ENCODE assay signal across 27 cellular contexts in the genomic region with DNA sequence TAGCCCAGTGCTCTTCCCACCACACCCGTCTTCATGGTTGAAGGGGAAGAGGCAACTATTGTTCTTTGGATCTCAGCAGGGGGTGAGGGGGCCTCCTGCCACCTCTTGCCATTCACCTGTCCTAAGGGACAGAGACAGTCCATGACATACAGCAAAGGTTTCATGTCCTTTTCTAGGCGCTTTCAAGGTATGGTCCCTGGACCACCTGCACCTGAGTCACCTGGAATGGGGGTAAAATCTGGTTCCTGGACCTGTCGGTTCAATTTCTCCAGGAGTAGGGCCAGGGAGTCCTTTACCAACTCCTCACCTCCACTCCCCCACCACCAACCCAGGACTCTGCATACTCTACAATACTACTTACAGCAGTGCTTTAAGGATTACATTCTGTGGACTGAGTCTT.
"Had no signal": no experiment of that assay in that cellular context is flagged by ENCODE, and none has a peak within 500 bp of the region (broad histone marks: within the 10 kb centered on the region; RNA-seq: fewer than 3 reads in every experiment).

No MANE protein-coding gene starts in this region.

- H3K27ac ChIP-seq: stomach, suprapubic skin, testis, thoracic aorta, thyroid gland, tibial artery, tibial nerve, transverse colon, upper lobe of left lung, upper lobe of right lung, uterus, vagina had no signal

- H3K4me3 Mint-ChIP-seq: stimulated activated memory B cell treated with anti-CD40 and anti-IgM and Interleukin-4, amounts not matched to agents 10 μg/mL and 1 μg/mL and 100 μg/mL, for 72 hours; stimulated activated naive B cell treated with anti-CD40 and anti-IgM and Interleukin-4, amounts not matched to agents 10 μg/mL and 1 μg/mL and 100 μg/mL, for 72 hours; stimulated activated naive CD8-positive, alpha-beta T cell treated with anti-CD3 and anti-CD28 coated beads, Interleukin-15, amount 100 ng/mL, for 72 hours; stimulated activated naive CD8-positive, alpha-beta T cell treated with anti-CD3 and anti-CD28 coated beads, Interleukin-15, Interleukin-2, amounts not matched to agents 100 ng/mL and 50 ng/mL, for 24 hours; type B pancreatic cell had no signal

- H3K4me1 ChIP-seq: stomach, suprapubic skin, testis, thyroid gland, tibial artery, tibial nerve, transverse colon, upper lobe of left lung, upper lobe of right lung, uterus, vagina had no signal

- H3K4me3 ChIP-seq: stomach, suprapubic skin, testis, thoracic aorta, thyroid gland, tibial artery, tibial nerve, transverse colon, upper lobe of left lung, upper lobe of right lung, uterus, vagina had no signal

- H3K27me3 Mint-ChIP-seq: stimulated activated memory B cell treated with anti-CD40 and anti-IgM and Interleukin-4, amounts not matched to agents 10 μg/mL and 1 μg/mL and 100 μg/mL, for 72 hours; stimulated activated naive B cell treated with anti-CD40 and anti-IgM and Interleukin-4, amounts not matched to agents 10 μg/mL and 1 μg/mL and 100 μg/mL, for 72 hours; stimulated activated naive CD8-positive, alpha-beta T cell treated with anti-CD3 and anti-CD28 coated beads, Interleukin-15, amount 100 ng/mL, for 72 hours; stimulated activated naive CD8-positive, alpha-beta T cell treated with anti-CD3 and anti-CD28 coated beads, Interleukin-15, Interleukin-2, amounts not matched to agents 100 ng/mL and 50 ng/mL, for 24 hours; type B pancreatic cell had no signal

- H3K9me3 ChIP-seq: stomach, suprapubic skin, testis, thoracic aorta, thyroid gland, tibial artery, tibial nerve, transverse colon, upper lobe of left lung, upper lobe of right lung, uterus, vagina had no signal

- H3K27me3 ChIP-seq: stomach, suprapubic skin, testis, thyroid gland, tibial artery, tibial nerve, transverse colon, upper lobe of left lung, upper lobe of right lung, uterus, vagina had no signal

- H3K9me3 Mint-ChIP-seq: stimulated activated memory B cell treated with anti-CD40 and anti-IgM and Interleukin-4, amounts not matched to agents 10 μg/mL and 1 μg/mL and 100 μg/mL, for 72 hours; stimulated activated naive B cell treated with anti-CD40 and anti-IgM and Interleukin-4, amounts not matched to agents 10 μg/mL and 1 μg/mL and 100 μg/mL, for 72 hours; stimulated activated naive CD8-positive, alpha-beta T cell treated with anti-CD3 and anti-CD28 coated beads, Interleukin-15, amount 100 ng/mL, for 72 hours; stimulated activated naive CD8-positive, alpha-beta T cell treated with anti-CD3 and anti-CD28 coated beads, Interleukin-15, Interleukin-2, amounts not matched to agents 100 ng/mL and 50 ng/mL, for 24 hours; type B pancreatic cell had no signal

- DNase-seq: stimulated activated CD4-positive, alpha-beta T cell treated with anti-CD3 and anti-CD28 coated beads, Interleukin-2, amount 100 ng/mL, for 48 hours; stimulated activated CD4-positive, alpha-beta T cell treated with anti-CD3 and anti-CD28 coated beads, Interleukin-4, amount 100 ng/mL, for 1 hour; stimulated activated CD4-positive, alpha-beta T cell treated with anti-CD3 and anti-CD28 coated beads, Interleukin-4, amount 100 ng/mL, for 24 hours; stimulated activated CD4-positive, alpha-beta T cell treated with anti-CD3 and anti-CD28 coated beads, Interleukin-4, amount 100 ng/mL, for 4 hours; stimulated activated CD8-positive, alpha-beta memory T cell treated with anti-CD3 and anti-CD28 coated beads, Interleukin-4, amount 100 ng/mL, for 48 hours; stimulated activated naive B cell treated with anti-CD40 and anti-IgM and Interleukin-4, amounts not matched to agents 10 μg/mL and 1 μg/mL and 100 μg/mL, for 72 hours; stimulated activated naive CD4-positive, alpha-beta T cell; stimulated activated naive CD4-positive, alpha-beta T cell treated with Interleukin-2 at 50 U/mL for 16 hours; stimulated activated naive CD8-positive, alpha-beta T cell treated with anti-CD3 and anti-CD28 coated beads, Interleukin-15, amount 100 ng/mL, for 72 hours; stimulated activated naive CD8-positive, alpha-beta T cell treated with anti-CD3 and anti-CD28 coated beads, Interleukin-15, Interleukin-2, amounts not matched to agents 100 U/mL and 50 U/mL, for 24 hours; stomach; substantia nigra; testis; thyroid gland; tibial artery; transverse colon; trophoblast cell; upper lobe of left lung; upper lobe of right lung; uterus had no signal

- H3K27ac Mint-ChIP-seq: stimulated activated memory B cell treated with anti-CD40 and anti-IgM and Interleukin-4, amounts not matched to agents 10 μg/mL and 1 μg/mL and 100 μg/mL, for 72 hours; stimulated activated naive B cell treated with anti-CD40 and anti-IgM and Interleukin-4, amounts not matched to agents 10 μg/mL and 1 μg/mL and 100 μg/mL, for 72 hours; stimulated activated naive CD8-positive, alpha-beta T cell treated with anti-CD3 and anti-CD28 coated beads, Interleukin-15, amount 100 ng/mL, for 72 hours; stimulated activated naive CD8-positive, alpha-beta T cell treated with anti-CD3 and anti-CD28 coated beads, Interleukin-15, Interleukin-2, amounts not matched to agents 100 ng/mL and 50 ng/mL, for 24 hours; type B pancreatic cell had no signal

- ATAC-seq: stimulated activated memory B cell treated with anti-CD40 and anti-IgM and Interleukin-4, amounts not matched to agents 10 μg/mL and 1 μg/mL and 100 μg/mL, for 72 hours; stimulated activated naive B cell treated with anti-CD40 and anti-IgM and Interleukin-4, amounts not matched to agents 10 μg/mL and 1 μg/mL and 100 μg/mL, for 72 hours; stimulated activated naive CD8-positive, alpha-beta T cell treated with anti-CD3 and anti-CD28 coated beads, Interleukin-15, amount 100 ng/mL, for 72 hours; stimulated activated naive CD8-positive, alpha-beta T cell treated with anti-CD3 and anti-CD28 coated beads, Interleukin-15, Interleukin-2, amounts not matched to agents 100 U/mL and 50 U/mL, for 24 hours; upper lobe of right lung had no signal

- H3K36me3 ChIP-seq: transverse colon, uterus had no signal
